Comparison of ENCODE assay signal across 15 cellular contexts in the genomic region with DNA sequence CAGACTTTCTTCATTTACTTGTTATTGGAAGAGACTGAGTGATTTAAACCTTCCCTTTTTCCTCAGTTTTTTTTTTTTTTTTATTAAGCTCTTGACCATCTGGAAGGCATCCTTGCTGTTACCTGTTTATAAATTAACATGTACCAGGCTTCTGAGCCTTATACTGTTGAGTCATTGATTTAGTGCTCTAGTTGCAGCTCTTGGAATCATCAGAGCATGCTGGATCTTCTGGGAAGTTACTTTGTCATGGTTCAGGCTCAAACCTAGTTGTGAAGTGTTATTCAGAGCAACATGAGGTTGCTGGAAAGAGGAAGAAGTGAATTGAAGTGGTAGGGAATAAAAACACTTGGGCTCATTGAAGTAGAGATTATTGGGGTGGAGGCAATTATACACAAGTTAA. TPM values are rescaled to one million over a fixed set of nuclear protein-coding genes. Genes with fewer than 3 reads are reported as not detected.
A peak's percentile ranks its signal among the peaks of the same experiment; 100 is the strongest.
DNase-seq lines count a peak whose midpoint lies in the region; ATAC-seq lines count a peak whose summit lies in the region.
"Had no signal": no experiment of that assay in that cellular context is flagged by ENCODE, and none has a peak within 500 bp of the region (broad histone marks: within the 10 kb centered on the region; RNA-seq: fewer than 3 reads in every experiment).

No MANE protein-coding gene starts in this region.

- H3K9me3 Mint-ChIP-seq in activated naive CD8-positive, alpha-beta T cell treated with anti-CD3 and anti-CD28 coated beads for 36 hours, result no peaks in the 10 kb centered on the region
- H3K9me3 Mint-ChIP-seq in naive thymus-derived CD4-positive, alpha-beta T cell, result no peaks in the 10 kb centered on the region
- H3K9me3 Mint-ChIP-seq: activated CD4-positive, alpha-beta T cell treated with anti-CD3 and anti-CD28 coated beads, Interleukin-2, amount 10 ng/mL, durations not matched to agents 7 days and 5 days had no signal

- H3K4me1 ChIP-seq in naive thymus-derived CD4-positive, alpha-beta T cell (ENCODE audit: control insufficient read depth in 2 of 2, insufficient read depth in 2 of 2, low read length in 2 of 2), result peaks cover 28 to 46% of the 10 kb centered on the region in 2 donors

- POLR2A ChIA-PET in naive thymus-derived CD4-positive, alpha-beta T cell (lab: Charles Lee), result interaction anchor here (1.9 kb wide), 1 partner anchor 38 kb away, joined by 4 read pairs; the partner anchor contains the start of genes MED19 and TMX2

- intact Hi-C loops in naive thymus-derived CD4-positive, alpha-beta T cell (cut with micrococcal nuclease), result no loop called here

- no peaks in the 10 kb centered on the region for H3K27me3 Mint-ChIP-seq in activated naive CD8-positive, alpha-beta T cell treated with anti-CD3 and anti-CD28 coated beads for 36 hours
- H3K27me3 Mint-ChIP-seq in naive thymus-derived CD4-positive, alpha-beta T cell, result no peaks in the 10 kb centered on the region
- H3K27me3 Mint-ChIP-seq: activated CD4-positive, alpha-beta T cell treated with anti-CD3 and anti-CD28 coated beads, Interleukin-2, amount 10 ng/mL, durations not matched to agents 7 days and 5 days had no signal

- H3K9me3 ChIP-seq in naive thymus-derived CD4-positive, alpha-beta T cell (ENCODE audit: control insufficient read depth in 2 of 3, low read length in 3 of 3), result no peaks in the 10 kb centered on the region
- no peaks in the 10 kb centered on the region for H3K9me3 ChIP-seq in MG63
- H3K9me3 ChIP-seq: esophagus muscularis mucosa, spleen had no signal

- H3K36me3 Mint-ChIP-seq in activated naive CD8-positive, alpha-beta T cell treated with anti-CD3 and anti-CD28 coated beads for 36 hours, result peaks cover 42% of the 10 kb centered on the region
- peaks cover 8 to 32% (median 20%) of the 10 kb centered on the region in 5 donors for H3K36me3 Mint-ChIP-seq in naive thymus-derived CD4-positive, alpha-beta T cell

- H3K27me3 ChIP-seq in naive thymus-derived CD4-positive, alpha-beta T cell (ENCODE audit: control insufficient read depth in 2 of 2, insufficient read depth in 2 of 2, low read length in 2 of 2), result no peaks in the 10 kb centered on the region
- no peaks in the 10 kb centered on the region for H3K27me3 ChIP-seq in MG63
- H3K27me3 ChIP-seq: esophagus muscularis mucosa, spleen had no signal

- H3K4me3 ChIP-seq in naive thymus-derived CD4-positive, alpha-beta T cell (ENCODE audit: low read length), result no peak overlapping the region
- H3K4me3 ChIP-seq in MG63, result no peak overlapping the region
- H3K4me3 ChIP-seq: esophagus muscularis mucosa, spleen had no signal

- in situ Hi-C loops in ACHN (cut with HindIII; ENCODE audit: low pct_ligation_motif_present, low pct_unique_long_range_greater_than_20kb, low sequenced_read_pairs), result no loop called here

- H3K27ac ChIP-seq in naive thymus-derived CD4-positive, alpha-beta T cell (ENCODE audit: low read depth, low read length), result peak overlapping the region; percentile 2
- H3K27ac ChIP-seq: esophagus muscularis mucosa, parathyroid adenoma, spleen had no signal

- H3K4me3 Mint-ChIP-seq in activated naive CD8-positive, alpha-beta T cell treated with anti-CD3 and anti-CD28 coated beads for 36 hours, result no peak overlapping the region
- peak overlapping the region in 8 of 10 donors; percentile 2 to 84 (median 48) for H3K4me3 Mint-ChIP-seq in naive thymus-derived CD4-positive, alpha-beta T cell
- H3K4me3 Mint-ChIP-seq: activated CD4-positive, alpha-beta T cell treated with anti-CD3 and anti-CD28 coated beads, Interleukin-2, amount 10 ng/mL, durations not matched to agents 7 days and 5 days had no signal

- DNase-seq in ACHN (peak; percentile 81), DMS79 (lab: John Stamatoyannopoulos, UW) (peak; percentile 10), NCI-H1417 treated with DMSO at 0.1 percent for 48 hours (lab: John Stamatoyannopoulos, UW) (no peak), MG63 (no peak), DMS153 (lab: John Stamatoyannopoulos, UW) (no peak)
- DNase-seq in activated naive CD8-positive, alpha-beta T cell treated with anti-CD3 and anti-CD28 coated beads for 36 hours, result no peak
- DNase-seq in naive thymus-derived CD4-positive, alpha-beta T cell, result no peak
- DNase-seq in stimulated activated naive CD4-positive, alpha-beta T cell (lab: John Stamatoyannopoulos, UW), result no peak
- DNase-seq: activated CD4-positive, alpha-beta T cell treated with anti-CD3 and anti-CD28 coated beads, Interleukin-2, amount 10 ng/mL, durations not matched to agents 7 days and 5 days; AML-193; Karpas-422; NCI-H510A; spleen had no signal

- CTCF ChIA-PET in naive thymus-derived CD4-positive, alpha-beta T cell (lab: Charles Lee), result interaction anchor here (1.3 kb wide), 1 partner anchor 30 kb away, joined by 3 read pairs; no protein-coding TSS in a partner anchor

- peaks cover 6 to 51% (median 17%) of the 10 kb centered on the region in 3 experiments for H3K36me3 ChIP-seq in naive thymus-derived CD4-positive, alpha-beta T cell (ENCODE audit: control insufficient read depth in 2 of 3, insufficient read depth in 3 of 3, low read length in 3 of 3)
- H3K36me3 ChIP-seq in MG63, result peaks cover 71% of the 10 kb centered on the region

- H3K27ac Mint-ChIP-seq in activated naive CD8-positive, alpha-beta T cell treated with anti-CD3 and anti-CD28 coated beads for 36 hours, result peak overlapping the region; percentile 9
- peak overlapping the region in 6 of 9 donors; percentile 6 to 99 (median 46) for H3K27ac Mint-ChIP-seq in naive thymus-derived CD4-positive, alpha-beta T cell
- H3K27ac Mint-ChIP-seq: activated CD4-positive, alpha-beta T cell treated with anti-CD3 and anti-CD28 coated beads, Interleukin-2, amount 10 ng/mL, durations not matched to agents 7 days and 5 days had no signal

- ATAC-seq in naive thymus-derived CD4-positive, alpha-beta T cell, result no peak

- peaks cover 73% of the 10 kb centered on the region for H3K4me1 Mint-ChIP-seq in activated naive CD8-positive, alpha-beta T cell treated with anti-CD3 and anti-CD28 coated beads for 36 hours
- H3K4me1 Mint-ChIP-seq in naive thymus-derived CD4-positive, alpha-beta T cell, result peaks cover 46 to 90% (median 83%) of the 10 kb centered on the region in 7 donors

RNA-seq across cellular contexts. Expression of gene ZDHHC5, which starts 6.3 kb away (rescaled TPM):
- 10 to 100 TPM; 74.0 to 78.6 TPM for total RNA-seq in activated naive CD8-positive, alpha-beta T cell treated with anti-CD3 and anti-CD28 coated beads for 36 hours
- 10 to 100 TPM; 51.4 to 82.2 (median 59.1) TPM for total RNA-seq in naive thymus-derived CD4-positive, alpha-beta T cell
- polyA plus RNA-seq in naive thymus-derived CD4-positive, alpha-beta T cell, result 10 to 100 TPM; 26.9 to 44.5 TPM
- 30.5 and 33.3 TPM in 2 replicates for total RNA-seq in MG63 (2014; rRNA removed; shearing (Covaris generic); ENCODE audit: low replicate concordance)

RNA-seq across cellular contexts. Expression of gene CLP1, which starts 16.7 kb away (rescaled TPM):
- 10 to 100 TPM; 22.0 to 22.2 TPM for total RNA-seq in activated naive CD8-positive, alpha-beta T cell treated with anti-CD3 and anti-CD28 coated beads for 36 hours
- 10 to 100 TPM; 12.8 to 18.5 (median 14.7) TPM for total RNA-seq in naive thymus-derived CD4-positive, alpha-beta T cell
- polyA plus RNA-seq in naive thymus-derived CD4-positive, alpha-beta T cell, result 10 to 100 TPM; 10.1 to 10.3 TPM
- 16.8 and 27.4 TPM in 2 replicates for total RNA-seq in MG63 (2014; rRNA removed; shearing (Covaris generic); ENCODE audit: low replicate concordance)

RNA-seq across cellular contexts. Expression of gene YPEL4, which starts 24.5 kb away (rescaled TPM):
- total RNA-seq in activated naive CD8-positive, alpha-beta T cell treated with anti-CD3 and anti-CD28 coated beads for 36 hours, result under 1 TPM; 0.38 to 0.56 TPM
- total RNA-seq in naive thymus-derived CD4-positive, alpha-beta T cell, result 10 to 100 TPM in 2 of 5 experiments, 1 to 10 TPM in 2, under 1 TPM in 1; 0.70 to 13.4 (median 4.3) TPM
- polyA plus RNA-seq in naive thymus-derived CD4-positive, alpha-beta T cell, result under 1 TPM; 0.15 to 0.18 TPM
- total RNA-seq in MG63 (2014; rRNA removed; shearing (Covaris generic); ENCODE audit: low replicate concordance), result not detected in 2 replicates

RNA-seq across cellular contexts. Expression of gene MED19, which starts 37.8 kb away (rescaled TPM):
- total RNA-seq in activated naive CD8-positive, alpha-beta T cell treated with anti-CD3 and anti-CD28 coated beads for 36 hours, result 10 to 100 TPM; 13.8 to 14.9 TPM
- total RNA-seq in naive thymus-derived CD4-positive, alpha-beta T cell, result 10 to 100 TPM; 10.2 to 15.6 (median 12.4) TPM
- 10 to 100 TPM; 12.4 to 13.8 TPM for polyA plus RNA-seq in naive thymus-derived CD4-positive, alpha-beta T cell
- total RNA-seq in MG63 (2014; rRNA removed; shearing (Covaris generic); ENCODE audit: low replicate concordance), result 22.0 and 44.8 TPM in 2 replicates

RNA-seq across cellular contexts. Expression of gene TMX2, which starts 38.1 kb away (rescaled TPM):
- 10 to 100 TPM; 94.9 to 99.1 TPM for total RNA-seq in activated naive CD8-positive, alpha-beta T cell treated with anti-CD3 and anti-CD28 coated beads for 36 hours
- 10 to 100 TPM; 43.0 to 67.3 (median 64.8) TPM for total RNA-seq in naive thymus-derived CD4-positive, alpha-beta T cell
- polyA plus RNA-seq in naive thymus-derived CD4-positive, alpha-beta T cell, result 10 to 100 TPM; 79.0 to 91.2 TPM
- 139 and 143 TPM in 2 replicates for total RNA-seq in MG63 (2014; rRNA removed; shearing (Covaris generic); ENCODE audit: low replicate concordance)

Comparison
In these comparisons a context has a peak if more than half of its experiments do, and no peak if none do; other contexts are left out.
1. DNase-seq: peak in ACHN (single experiment) and DMS79 (single experiment); none in activated naive CD8-positive, alpha-beta T cell treated with anti-CD3 and anti-CD28 coated beads for 36 hours (single experiment), naive thymus-derived CD4-positive, alpha-beta T cell (0 of 9), NCI-H1417 treated with DMSO at 0.1 percent for 48 hours (single experiment), stimulated activated naive CD4-positive, alpha-beta T cell (0 of 6), MG63 (single experiment) and DMS153 (single experiment).